In genomic region chr7:28570970-28571288, GRCh38 we compare ENCODE assay signal across 14 cellular contexts.
DNase-seq lines count a peak whose midpoint lies in the region; ATAC-seq and TF ChIP-seq lines count a peak whose summit lies in the region.
"Had no signal": no experiment of that assay in that cellular context is flagged by ENCODE, and none has a peak within 500 bp of the region (broad histone marks: within the 10 kb centered on the region; RNA-seq: fewer than 3 reads in every experiment).

No MANE protein-coding gene starts in this region.

- no peaks in the 10 kb centered on the region for H3K9me3 ChIP-seq in OCI-LY7 (ENCODE audit: low read length)
- no peaks in the 10 kb centered on the region for H3K9me3 ChIP-seq in CD4-positive, alpha-beta T cell (ENCODE audit: control insufficient read depth, low read length)
- H3K9me3 ChIP-seq: neutrophil had no signal

- no peaks in the 10 kb centered on the region for H3K36me3 ChIP-seq in OCI-LY7 (ENCODE audit: insufficient read depth, low read length)
- H3K36me3 ChIP-seq: neutrophil had no signal

- peak overlapping the region; percentile 30 for H3K4me3 ChIP-seq in GM08714 (ENCODE audit: low read length)
- H3K4me3 ChIP-seq in OCI-LY7 (ENCODE audit: low read depth, low read length, poor library complexity, severe bottlenecking), result peak overlapping the region; percentile 69
- H3K4me3 ChIP-seq in choroid plexus epithelial cell (ENCODE audit: low read depth, low read length), result no peak overlapping the region
- H3K4me3 ChIP-seq: smooth muscle cell had no signal

- no peaks in the 10 kb centered on the region for H3K9me3 Mint-ChIP-seq in natural killer cell
- H3K9me3 Mint-ChIP-seq in CD4-positive, alpha-beta T cell, result no peaks in the 10 kb centered on the region
- H3K9me3 Mint-ChIP-seq: T-helper 1 cell treated with Interleukin-12 subunit alpha and Interleukin-12 subunit beta and Interleukin-4 antibody, amounts not matched to agents 30 μg/mL and 1 μg/mL, for 36 hours had no signal

- no peak for TF ChIP-seq CTCF in OCI-LY7 (conservative IDR thresholded peaks at IDR 0.05; ENCODE audit: low read length)
- no peak for TF ChIP-seq CTCF in choroid plexus epithelial cell (conservative IDR thresholded peaks at IDR 0.05; ENCODE audit: low read depth, low read length)
- TF ChIP-seq CTCF in natural killer cell (IDR thresholded peaks at IDR 0.05), result no peak
- TF ChIP-seq CTCF in CD4-positive, alpha-beta T cell (IDR thresholded peaks at IDR 0.05), result no peak

- peaks cover 84% of the 10 kb centered on the region for H3K4me1 ChIP-seq in OCI-LY7 (ENCODE audit: insufficient read depth, low read length, poor library complexity, severe bottlenecking)

- intact Hi-C loops in OCI-LY7 (cut with micrococcal nuclease; ENCODE audit: unreplicated experiment), result loop anchor here (5.0 kb wide), 3 partner anchors 246 to 414 kb away; no protein-coding TSS in a partner anchor
- intact Hi-C loops in natural killer cell (cut with micrococcal nuclease), result no loop called here
- intact Hi-C loops in CD4-positive, alpha-beta T cell (cut with DNase I, micrococcal nuclease), result no loop called here

- H3K79me2 ChIP-seq in OCI-LY7 (ENCODE audit: insufficient read depth, low read depth, low read length), result peaks cover 42% of the 10 kb centered on the region

- POLR2A ChIA-PET in OCI-LY7 (lab: Charles Lee), result interaction anchor here (0.6 to 2.6 kb wide), 8 partner anchors 9 to 192 kb away, joined by 3 to 18 read pairs (median 4); no protein-coding TSS in a partner anchor
- POLR2A ChIA-PET in CD4-positive, alpha-beta T cell (lab: Charles Lee), result no interaction called here

- no peaks in the 10 kb centered on the region for H3K4me1 Mint-ChIP-seq in natural killer cell
- no peaks in the 10 kb centered on the region for H3K4me1 Mint-ChIP-seq in CD4-positive, alpha-beta T cell (ENCODE audit: low read depth)

- H3K27ac ChIP-seq in OCI-LY7 (ENCODE audit: low read depth, low read length, poor library complexity, severe bottlenecking), result peak overlapping the region; percentile 69
- no peak overlapping the region for H3K27ac ChIP-seq in CD4-positive, alpha-beta T cell (ENCODE audit: low read depth, low read length)
- H3K27ac ChIP-seq: neutrophil had no signal

- no peaks in the 10 kb centered on the region for H3K9me2 ChIP-seq in OCI-LY7 (ENCODE audit: insufficient read depth, low read length)

- CTCF ChIA-PET in OCI-LY7 (lab: Charles Lee; ENCODE audit: unreplicated experiment), result interaction anchor here (1.0 kb wide), 1 partner anchor 182 kb away, joined by 3 read pairs; no protein-coding TSS in a partner anchor
- CTCF ChIA-PET in CD4-positive, alpha-beta T cell (lab: Charles Lee), result no interaction called here

- TSS peak; percentile 66 for BruUV-seq in OCI-LY7 (replicated peaks; lab: Mats Ljungman, UMichigan)

- no peak for DNase-seq in OCI-LY7 (ENCODE audit: low spot score)
- peak; percentile 17 for DNase-seq in choroid plexus epithelial cell (ENCODE audit: low read depth)
- peak; percentile 70 for DNase-seq in renal cortical epithelial cell (ENCODE audit: low read depth)
- DNase-seq in natural killer cell, result no peak
- DNase-seq in NCI-H1436 (lab: John Stamatoyannopoulos, UW), result no peak
- DNase-seq in HT-29 (ENCODE audit: low spot score), result no peak
- no peak for DNase-seq in CD4-positive, alpha-beta T cell
- DNase-seq: activated CD4-positive, alpha-beta T cell treated with anti-CD3 and anti-CD28 coated beads for 1 hour; activated T-cell treated with anti-CD3 and anti-CD28 coated beads for 4 hours had no signal

- H3K4me2 ChIP-seq in OCI-LY7 (ENCODE audit: low read length), result peak overlapping the region; percentile 82
- H3K4me2 ChIP-seq: smooth muscle cell had no signal

- peaks cover 13 to 29% of the 10 kb centered on the region in 2 donors for H3K27me3 Mint-ChIP-seq in natural killer cell (ENCODE audit: low read depth in 2 of 2)
- peaks cover 11% of the 10 kb centered on the region for H3K27me3 Mint-ChIP-seq in CD4-positive, alpha-beta T cell

- no peak overlapping the region for H3K4me3 Mint-ChIP-seq in natural killer cell
- no peak overlapping the region for H3K4me3 Mint-ChIP-seq in CD4-positive, alpha-beta T cell
- H3K4me3 Mint-ChIP-seq: activated naive CD8-positive, alpha-beta T cell; T-helper 1 cell treated with Interleukin-12 subunit alpha and Interleukin-12 subunit beta and Interleukin-4 antibody, amounts not matched to agents 30 μg/mL and 1 μg/mL, for 36 hours had no signal

- no peaks in the 10 kb centered on the region for H3K27me3 ChIP-seq in CD4-positive, alpha-beta T cell (ENCODE audit: control insufficient read depth, insufficient read depth, low read length)

- H3K27ac Mint-ChIP-seq in natural killer cell, result no peak overlapping the region
- no peak overlapping the region for H3K27ac Mint-ChIP-seq in CD4-positive, alpha-beta T cell
- H3K27ac Mint-ChIP-seq: activated naive CD8-positive, alpha-beta T cell; T-helper 1 cell treated with Interleukin-12 subunit alpha and Interleukin-12 subunit beta and Interleukin-4 antibody, amounts not matched to agents 30 μg/mL and 1 μg/mL, for 36 hours had no signal

- H2AFZ ChIP-seq in OCI-LY7 (ENCODE audit: low read length), result peak overlapping the region; percentile 85; the same call in 1 of the 2 replicates

- no peak for ATAC-seq in natural killer cell
- no peak for ATAC-seq in CD4-positive, alpha-beta T cell (ENCODE audit: poor library complexity)

- no peaks in the 10 kb centered on the region for H3K36me3 Mint-ChIP-seq in natural killer cell
- no peaks in the 10 kb centered on the region for H3K36me3 Mint-ChIP-seq in CD4-positive, alpha-beta T cell (ENCODE audit: low read depth)
- H3K36me3 Mint-ChIP-seq: activated naive CD8-positive, alpha-beta T cell had no signal

- H4K20me1 ChIP-seq in OCI-LY7 (ENCODE audit: insufficient read depth, low read length), result no peaks in the 10 kb centered on the region

Comparison
In these comparisons a context has a peak if more than half of its experiments do, and no peak if none do; other contexts are left out.
1. DNase-seq: peak in choroid plexus epithelial cell (single experiment) and renal cortical epithelial cell (single experiment); none in OCI-LY7 (single experiment), natural killer cell (single experiment), NCI-H1436 (single experiment), HT-29 (single experiment) and CD4-positive, alpha-beta T cell (0 of 10).